1 cellular context compared by ENCODE assay signal in genomic region chr19:44356383-44357111, GRCh38.
TF ChIP-seq lines count a peak whose summit lies in the region.

Gene ZNF112, minus strand, starts transcription at chr19:44356680. Its CDS starts 16,141 bp downstream, at chr19:44340539.

TF ChIP-seq in HepG2, 621 proteins besides CTCF, POLR2A, EP300 and RAD21 (continued from another document and continues in another):
- 0 out of 2 replicates have a peak, but pooled peaks have one; percentile 45 for TF ChIP-seq TFDP2 (CRISPR knock-in tag; IDR thresholded peaks at IDR 0.05)
- no peak for TF ChIP-seq ZNF570 (CRISPR knock-in tag; IDR thresholded peaks at IDR 0.05; ENCODE audit: borderline replicate concordance)
- 0 out of 2 replicates have a peak, but pooled peaks have one; percentile 42 for TF ChIP-seq NCOA1 (CRISPR knock-in tag; IDR thresholded peaks at IDR 0.05)
- 0 out of 2 replicates have a peak, but pooled peaks have one; percentile 39 for TF ChIP-seq NRL (CRISPR knock-in tag; IDR thresholded peaks at IDR 0.05; ENCODE audit: borderline replicate concordance)
- TF ChIP-seq SP140L (CRISPR knock-in tag; IDR thresholded peaks at IDR 0.05; ENCODE audit: borderline replicate concordance) = no peak
- peak; percentile 68; the same call in 1 of the 2 replicates for TF ChIP-seq KDM5B (CRISPR knock-in tag; IDR thresholded peaks at IDR 0.05; ENCODE audit: borderline replicate concordance)
- no peak for TF ChIP-seq TBX3 (IDR thresholded peaks at IDR 0.05; ENCODE audit: borderline replicate concordance)
- TF ChIP-seq SRY (CRISPR knock-in tag; IDR thresholded peaks at IDR 0.05) = no peak
- TF ChIP-seq ZFP91 (CRISPR knock-in tag; IDR thresholded peaks at IDR 0.05; ENCODE audit: borderline replicate concordance) = peak; percentile 61
- TF ChIP-seq HCFC1 (IDR thresholded peaks at IDR 0.05; ENCODE audit: low read depth, low read length) = peak; percentile 96
- peak; percentile 22; the same call in 1 of the 2 replicates for TF ChIP-seq TFDP1 (CRISPR knock-in tag; IDR thresholded peaks at IDR 0.05; ENCODE audit: borderline replicate concordance)
- TF ChIP-seq ZNF83 (CRISPR knock-in tag; IDR thresholded peaks at IDR 0.05; ENCODE audit: borderline replicate concordance) = no peak
- TF ChIP-seq EHMT2 (IDR thresholded peaks at IDR 0.05; ENCODE audit: borderline replicate concordance, low read depth, low read length) = no peak
- TF ChIP-seq SPEN (CRISPR knock-in tag; IDR thresholded peaks at IDR 0.05; ENCODE audit: low read depth) = peak; percentile 95
- TF ChIP-seq ZNF274 (CRISPR knock-in tag; IDR thresholded peaks at IDR 0.05) = no peak
- no peak for TF ChIP-seq SKI (IDR thresholded peaks at IDR 0.05; ENCODE audit: partially characterized antibody)
- no peak for TF ChIP-seq LRRFIP1 (CRISPR knock-in tag; conservative IDR thresholded peaks at IDR 0.05)
- no peak for TF ChIP-seq AFF4 (CRISPR knock-in tag; IDR thresholded peaks at IDR 0.05)
- TF ChIP-seq ZGPAT (CRISPR knock-in tag; IDR thresholded peaks at IDR 0.05) = peak; percentile 73; the same call in 1 of the 2 replicates
- peak; percentile 58; the same call in 1 of the 2 replicates for TF ChIP-seq ERF (CRISPR knock-in tag; IDR thresholded peaks at IDR 0.05)
- no peak for TF ChIP-seq CENPBD1 (CRISPR knock-in tag; IDR thresholded peaks at IDR 0.05; ENCODE audit: borderline replicate concordance, low read depth)
- no peak for TF ChIP-seq ZNF3 (CRISPR knock-in tag; IDR thresholded peaks at IDR 0.05)
- no peak for TF ChIP-seq NKX3-1 (CRISPR knock-in tag; IDR thresholded peaks at IDR 0.05)
- no peak for TF ChIP-seq ZNF382 (CRISPR knock-in tag; IDR thresholded peaks at IDR 0.05; ENCODE audit: borderline replicate concordance)
- no peak for TF ChIP-seq TEAD3 (CRISPR knock-in tag; optimal IDR thresholded peaks at IDR 0.05; ENCODE audit: borderline replicate concordance)
- no peak for TF ChIP-seq MTF1 (CRISPR knock-in tag; IDR thresholded peaks at IDR 0.05)
- TF ChIP-seq E2F1 (CRISPR knock-in tag; IDR thresholded peaks at IDR 0.05) = no peak
- TF ChIP-seq ZMAT5 (CRISPR knock-in tag; IDR thresholded peaks at IDR 0.05; ENCODE audit: borderline replicate concordance, low read depth) = no peak
- TF ChIP-seq SP1 (IDR thresholded peaks at IDR 0.05) = no peak
- TF ChIP-seq SP1 (CRISPR knock-in tag; IDR thresholded peaks at IDR 0.05) = no peak
- TF ChIP-seq ZBTB42 (CRISPR knock-in tag; IDR thresholded peaks at IDR 0.05) = no peak
- TF ChIP-seq PRPF4 (IDR thresholded peaks at IDR 0.05; ENCODE audit: low read depth, low read length, poor library complexity, severe bottlenecking) = no peak
- TF ChIP-seq ARID5B (CRISPR knock-in tag; IDR thresholded peaks at IDR 0.05) = peak; percentile 58; the same call in 1 of the 2 replicates
- TF ChIP-seq HOMEZ (CRISPR knock-in tag; IDR thresholded peaks at IDR 0.05; ENCODE audit: low read depth) = peak; percentile 23; the same call in 1 of the 2 replicates
- TF ChIP-seq ZNF589 (CRISPR knock-in tag; conservative IDR thresholded peaks at IDR 0.05) = no peak
- TF ChIP-seq PBX3 (CRISPR knock-in tag; IDR thresholded peaks at IDR 0.05; ENCODE audit: borderline replicate concordance) = no peak
- no peak for TF ChIP-seq ZNF781 (CRISPR knock-in tag; IDR thresholded peaks at IDR 0.05; ENCODE audit: borderline replicate concordance, not compliant biosample characterization)
- no peak for TF ChIP-seq ZNF713 (CRISPR knock-in tag; IDR thresholded peaks at IDR 0.05)
